Comparison of ENCODE assay signal across 9 cellular contexts in genomic region chr22:25081409-25081824, GRCh38.
A peak's percentile ranks its signal among the peaks of the same experiment; 100 is the strongest.
DNase-seq lines count a peak whose midpoint lies in the region; ATAC-seq, FAIRE-seq and TF ChIP-seq lines count a peak whose summit lies in the region.
"Had no signal": no experiment of that assay in that cellular context is flagged by ENCODE, and none has a peak within 500 bp of the region (broad histone marks: within the 10 kb centered on the region; RNA-seq: fewer than 3 reads in every experiment).

No MANE protein-coding gene starts in this region.

- intact Hi-C loops in pancreas (cut with DNase I): no loop called here

- H3K36me3 ChIP-seq in endodermal cell (ENCODE audit: control insufficient read depth, insufficient read depth, low read length) (no peaks in the 10 kb centered on the region), pancreas (no peaks in the 10 kb centered on the region)

- H3K4me1 ChIP-seq in endodermal cell (ENCODE audit: control insufficient read depth, insufficient read depth, low read length) (peaks cover under 1% of the 10 kb centered on the region), pancreas (peaks cover 0 to 4% (median 0%) of the 10 kb centered on the region in 3 donors)

- H3K27ac Mint-ChIP-seq in endodermal cell: no peak overlapping the region
- H3K27ac Mint-ChIP-seq: activated B cell treated with CpG ODN at 0.5 μM for 24 hours had no signal

- H3K4me1 Mint-ChIP-seq in endodermal cell: peaks cover 2% of the 10 kb centered on the region

- no peak overlapping the region for H3K4me3 Mint-ChIP-seq in endodermal cell
- H3K4me3 Mint-ChIP-seq: activated B cell treated with CpG ODN at 0.5 μM for 24 hours had no signal

- no peaks in the 10 kb centered on the region for H3K9me3 Mint-ChIP-seq in endodermal cell
- H3K9me3 Mint-ChIP-seq: activated B cell treated with CpG ODN at 0.5 μM for 24 hours had no signal

- whole genome bisulfite sequencing in endodermal cell (ENCODE audit: insufficient coverage in 1 of 2, insufficient read length in 1 of 2), 2 experiments: 55 to 56% methylated on average over 3 of the region's 3 CpGs
- WGBS in pancreas, 2 donors: 23 to 36% methylated on average over 3 of the region's 3 CpGs

- H3K36me3 Mint-ChIP-seq in endodermal cell (ENCODE audit: low read depth): no peaks in the 10 kb centered on the region

- H3K27me3 Mint-ChIP-seq in endodermal cell (ENCODE audit: insufficient read depth): no peaks in the 10 kb centered on the region

- H3K27me3 ChIP-seq in endodermal cell (ENCODE audit: control insufficient read depth, insufficient read depth, low read length, poor library complexity, severe bottlenecking) (no peaks in the 10 kb centered on the region), pancreas (no peaks in the 10 kb centered on the region)

- FAIRE-seq in pancreas (lab: Jason Lieb, UNC): no peak

- no peak overlapping the region for H3K4me3 ChIP-seq in endodermal cell (ENCODE audit: low read length)
- no peak overlapping the region for H3K4me3 ChIP-seq in pancreas

- DNase-seq in EL (peak; percentile 10), HUDEP-2 (lab: John Stamatoyannopoulos, UW; ENCODE audit: unreplicated experiment in 76 of 76) (peak in 49 of 76 experiments; percentile 7 to 70 (median 33)), endodermal cell (peak; percentile 80), pancreas (peak in 1 of 6 donors; percentile 43), NCI-H526 treated with DMSO at 0.1 percent for 48 hours (lab: John Stamatoyannopoulos, UW) (no peak)
- DNase-seq in activated CD4-positive, alpha-beta T cell treated with anti-CD3 and anti-CD28 coated beads for 48 hours: peak; percentile 72
- DNase-seq: activated B cell treated with CpG ODN at 0.5 μM for 24 hours had no signal

- H3K9ac ChIP-seq in endodermal cell (ENCODE audit: extremely low read depth, low read length, poor library complexity, severe bottlenecking): no peak overlapping the region

- no peak overlapping the region for H3K27ac ChIP-seq in endodermal cell (ENCODE audit: low read depth, low read length)
- no peak overlapping the region for H3K27ac ChIP-seq in pancreas

- ATAC-seq in pancreas (peak; percentile 47 to 73 (median 66)), GM19324 (IDR thresholded peaks at IDR 0.05; ENCODE audit: low FRiP score, unreplicated experiment) (no peak), GM21390 (IDR thresholded peaks at IDR 0.05; ENCODE audit: unreplicated experiment) (no peak)

- TF ChIP-seq CTCF in endodermal cell (conservative IDR thresholded peaks at IDR 0.05) (peak; percentile 80), pancreas (IDR thresholded peaks at IDR 0.05) (peak in 3 of 4 donors; percentile 14 to 36 (median 27))

- H3K9me3 ChIP-seq in endodermal cell (ENCODE audit: control insufficient read depth, low read length): no peaks in the 10 kb centered on the region
- no peaks in the 10 kb centered on the region for H3K9me3 ChIP-seq in pancreas

Comparison
In these comparisons a context has a peak if more than half of its experiments do, and no peak if none do; other contexts are left out.
1. ATAC-seq: peak in pancreas (4 of 4); none in GM19324 (single experiment) and GM21390 (single experiment).